ENCODE assay signal across 9 cellular contexts in the genomic region with DNA sequence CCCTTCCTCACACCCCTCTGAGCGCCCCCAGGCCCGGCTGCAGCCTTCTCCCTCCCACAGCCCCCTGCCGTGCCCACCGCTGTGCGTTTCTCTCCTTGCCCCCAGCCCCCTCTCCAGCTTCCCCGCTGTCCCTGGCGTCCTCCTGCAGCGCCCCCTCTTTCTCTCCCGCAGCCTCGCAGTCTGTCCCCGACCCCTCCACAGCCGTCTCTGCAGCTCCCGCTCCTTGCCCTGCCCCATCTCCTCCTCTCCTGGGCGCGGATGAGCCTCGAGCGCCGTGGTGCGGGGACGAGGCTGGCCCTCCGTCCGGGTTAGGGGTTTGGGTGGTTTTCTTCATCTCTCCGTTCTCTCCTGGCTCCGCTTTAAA. TPM values are rescaled to one million over a fixed set of nuclear protein-coding genes. Genes with fewer than 3 reads are reported as not detected.
DNase-seq lines count a peak whose midpoint lies in the region; ATAC-seq and TF ChIP-seq lines count a peak whose summit lies in the region.
"Had no signal": no experiment of that assay in that cellular context is flagged by ENCODE, and none has a peak within 500 bp of the region (broad histone marks: within the 10 kb centered on the region; RNA-seq: fewer than 3 reads in every experiment).

No MANE protein-coding gene starts in this region.

- H2AFZ ChIP-seq in smooth muscle cell (ENCODE audit: low read depth), result no peak overlapping the region

- TF ChIP-seq POLR2A in gastroesophageal sphincter (IDR thresholded peaks at IDR 0.05), result no peak

- no peak for TF ChIP-seq EP300 in gastroesophageal sphincter (IDR thresholded peaks at IDR 0.05)

- peaks cover 0 to 41% (median 20%) of the 10 kb centered on the region in 3 donors for H3K4me1 ChIP-seq in gastroesophageal sphincter
- peaks cover 8% of the 10 kb centered on the region for H3K4me1 ChIP-seq in smooth muscle cell (ENCODE audit: low read depth)

- peak overlapping the region; percentile 74 for H3K4me3 ChIP-seq in AG04449 (ENCODE audit: low read depth, low read length)
- peak overlapping the region; percentile 75 for H3K4me3 ChIP-seq in WI38 (ENCODE audit: low read depth, low read length)
- peak overlapping the region; percentile 73 to 94 for H3K4me3 ChIP-seq in gastroesophageal sphincter
- H3K4me3 ChIP-seq in smooth muscle cell, result peak overlapping the region; percentile 69

- H3K36me3 ChIP-seq in gastroesophageal sphincter (peaks cover 0 to 31% of the 10 kb centered on the region in 2 donors), smooth muscle cell (ENCODE audit: low read depth) (no peaks in the 10 kb centered on the region)

- H3F3A ChIP-seq in smooth muscle cell (ENCODE audit: low read depth), result no peaks in the 10 kb centered on the region

- H3K9me3 ChIP-seq in gastroesophageal sphincter (no peaks in the 10 kb centered on the region), smooth muscle cell (replicated peaks; ENCODE audit: low read depth) (no peaks in the 10 kb centered on the region)

- H4K20me1 ChIP-seq in smooth muscle cell (ENCODE audit: low read depth), result peaks cover 12% of the 10 kb centered on the region

- ATAC-seq in gastroesophageal sphincter (no peak), GM19467 (IDR thresholded peaks at IDR 0.05; ENCODE audit: unreplicated experiment) (no peak), GM18502 (IDR thresholded peaks at IDR 0.05; ENCODE audit: poor library complexity, unreplicated experiment) (no peak)

- H3K27me3 ChIP-seq in gastroesophageal sphincter (peaks cover under 1% of the 10 kb centered on the region), smooth muscle cell (ENCODE audit: low read depth) (no peaks in the 10 kb centered on the region)

- DNase-seq in AG04449 (ENCODE audit: low read depth, low spot score) (no peak), smooth muscle cell (lab: John Stamatoyannopoulos, UW; ENCODE audit: unreplicated experiment) (no peak), NCI-H2196 treated with DMSO at 0.1 percent for 48 hours (lab: John Stamatoyannopoulos, UW; ENCODE audit: unreplicated experiment) (no peak)

- CTCF ChIA-PET in AG04449 (lab: Yijun Ruan, JAX), result no interaction called here

- WGBS in gastroesophageal sphincter (ENCODE audit: low coverage in 1 of 2), 2 donors, result 0 to 1% methylated on average over 3 to 19 of the region's 24 CpGs
- 1% methylated on average over 13 of the region's 24 CpGs for WGBS in smooth muscle cell (ENCODE audit: low lambda C conversion rate)

- peak overlapping the region; percentile 87 for H3K9ac ChIP-seq in smooth muscle cell (ENCODE audit: low read depth)

- peaks cover 15% of the 10 kb centered on the region for H3K79me2 ChIP-seq in smooth muscle cell (ENCODE audit: low read depth)

- peak; percentile 43 for TF ChIP-seq CTCF in AG04449 (IDR thresholded peaks at IDR 0.05; ENCODE audit: insufficient read depth, low read length, missing control alignments)
- 0 out of 3 replicates have a peak, but pooled peaks have one; percentile 30 for TF ChIP-seq CTCF in GM12872 (IDR thresholded peaks at IDR 0.05; ENCODE audit: insufficient read depth, low read depth, low read length)
- TF ChIP-seq CTCF in WI38 (IDR thresholded peaks at IDR 0.05; ENCODE audit: low read depth, low read length), result no peak
- no peak for TF ChIP-seq CTCF in gastroesophageal sphincter (IDR thresholded peaks at IDR 0.05)
- TF ChIP-seq CTCF in smooth muscle cell (IDR thresholded peaks at IDR 0.05; ENCODE audit: borderline replicate concordance, insufficient read depth, poor library complexity, severe bottlenecking), result no peak

- POLR2A ChIA-PET in AG04449 (lab: Yijun Ruan, JAX), result no interaction called here

- H3K4me2 ChIP-seq in smooth muscle cell, result peak overlapping the region; percentile 99

- H3K27ac ChIP-seq in gastroesophageal sphincter (peak overlapping the region in 3 of 4 donors; percentile 44 to 98 (median 87)), smooth muscle cell (ENCODE audit: low read depth) (peak overlapping the region; percentile 77)

RNA-seq across cellular contexts. Expression of a gene that starts 1.1 kb away (rescaled TPM):
- total RNA-seq in gastroesophageal sphincter (10 to 100 TPM in 2 of 4 donors, 1 to 10 TPM in 2; 3.4 to 11.2 (median 9.2) TPM), smooth muscle cell (12.2 and 26.1 TPM in 2 replicates)
- 23.2 and 27.2 TPM in 2 replicates for polyA plus RNA-seq in smooth muscle cell

RNA-seq across cellular contexts. Expression of a gene that starts 13.8 kb away (rescaled TPM):
- total RNA-seq in gastroesophageal sphincter (not detected), smooth muscle cell (0.18 and 0.31 TPM in 2 replicates)
- polyA plus RNA-seq in smooth muscle cell, result 1.7 and 1.9 TPM in 2 replicates

RNA-seq across cellular contexts. Expression of a gene that starts 15.6 kb away (rescaled TPM):
- total RNA-seq in gastroesophageal sphincter (10 to 100 TPM in 1 of 4 donors, 1 to 10 TPM in 2, not detected in 1; 2.2 to 12.4 (median 3.3) TPM), smooth muscle cell (not detected in 2 replicates)
- 0.22 TPM in 1 of 2 replicates, not detected in the other for polyA plus RNA-seq in smooth muscle cell
- total RNA-seq: renal cortical epithelial cell had no signal

RNA-seq across cellular contexts. Expression of a gene that starts 22.3 kb away (rescaled TPM):
- total RNA-seq in gastroesophageal sphincter (not detected), smooth muscle cell (0.58 TPM in 1 of 2 replicates, not detected in the other)
- 0.07 and 0.35 TPM in 2 replicates for polyA plus RNA-seq in smooth muscle cell
- total RNA-seq: renal cortical epithelial cell had no signal

RNA-seq across cellular contexts. Expression of a gene that starts 29.5 kb away (rescaled TPM):
- total RNA-seq in gastroesophageal sphincter, result under 1 TPM in 1 of 4 donors, not detected in 3; 0.67 TPM
- 36.5 and 40.1 TPM in 2 replicates for total RNA-seq in smooth muscle cell
- 66.4 and 68.1 TPM in 2 replicates for polyA plus RNA-seq in smooth muscle cell

Comparison
In these comparisons a context has a peak if more than half of its experiments do, and no peak if none do; other contexts are left out.
1. CTCF ChIP-seq: peak in AG04449 (single experiment) and GM12872 (single experiment); none in WI38 (single experiment), gastroesophageal sphincter (0 of 4) and smooth muscle cell (single experiment).
2. Peak in every context shown above with its lines, with median percentiles within 50 percentile points of each other: H3K4me3 ChIP-seq.